In the genomic region with DNA sequence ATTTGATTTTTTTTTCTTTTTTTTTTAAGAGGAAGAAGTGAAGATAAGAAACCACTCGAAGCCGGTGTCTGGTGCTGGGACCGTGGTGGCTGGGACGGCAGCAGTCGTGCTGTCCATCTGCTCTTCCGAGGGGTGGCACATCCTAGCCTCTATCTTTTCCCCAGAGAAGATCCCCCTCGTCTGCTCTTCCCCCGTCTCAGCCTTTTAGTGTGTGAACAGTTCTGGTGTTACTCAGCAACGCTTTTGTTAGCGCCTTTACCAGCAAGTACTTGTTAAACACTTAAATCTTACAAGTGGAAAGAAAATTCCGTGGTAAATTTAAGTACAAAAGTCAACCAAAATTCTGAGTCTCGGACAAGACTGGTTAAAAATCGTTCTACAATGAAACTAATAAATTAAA, we compare ENCODE assay signal across 11 cellular contexts.
DNase-seq lines count a peak whose midpoint lies in the region; ATAC-seq, FAIRE-seq and TF ChIP-seq lines count a peak whose summit lies in the region.
"Had no signal": no experiment of that assay in that cellular context is flagged by ENCODE, and none has a peak within 500 bp of the region (broad histone marks: within the 10 kb centered on the region; RNA-seq: fewer than 3 reads in every experiment).

No MANE protein-coding gene starts in this region.

- H3K4me3 ChIP-seq in RWPE2 (ENCODE audit: severe bottlenecking) (no peak overlapping the region), esophagus squamous epithelium (peak overlapping the region in 1 of 4 donors; percentile 5), prostate gland (peak overlapping the region in 1 of 2 donors; percentile 11)

- H3K27ac ChIP-seq in RWPE2 (ENCODE audit: poor library complexity, severe bottlenecking) (peak overlapping the region; percentile 15), esophagus squamous epithelium (peak overlapping the region in 3 of 4 donors; percentile 80 to 86 (median 86)), prostate gland (peak overlapping the region; percentile 75 to 78)

- H3K4me1 ChIP-seq in RWPE2 (ENCODE audit: insufficient read depth, poor library complexity, severe bottlenecking) (peaks cover 14% of the 10 kb centered on the region), esophagus squamous epithelium (peaks cover 13 to 61% (median 16%) of the 10 kb centered on the region in 3 donors), prostate gland (replicated peaks) (no peaks in the 10 kb centered on the region)

- H3K36me3 ChIP-seq in RWPE2 (ENCODE audit: low read depth) (no peaks in the 10 kb centered on the region), esophagus squamous epithelium (no peaks in the 10 kb centered on the region), prostate gland (no peaks in the 10 kb centered on the region)
- H3K36me3 ChIP-seq: vagina had no signal

- WGBS in esophagus squamous epithelium, 2 donors: 45 to 66% methylated on average over 13 of the region's 13 CpGs
- WGBS in prostate gland: 13% methylated on average over 13 of the region's 13 CpGs

- TF ChIP-seq POLR2A in esophagus squamous epithelium (IDR thresholded peaks at IDR 0.05): no peak
- TF ChIP-seq POLR2A in prostate gland (IDR thresholded peaks at IDR 0.05): no peak

- H3K27ac Mint-ChIP-seq in activated T-helper 2 cell treated with anti-CD3 and anti-CD28 coated beads, Interferon-gamma antibody, Interleukin-2, Interleukin-4, amounts not matched to agents 10 μg/mL and 5 μg/mL and 100 μg/mL, durations not matched to agents 14 hours and 24 hours and 36 hours: no peak overlapping the region

- peaks cover 25% of the 10 kb centered on the region for H3K4me1 Mint-ChIP-seq in activated T-helper 2 cell treated with anti-CD3 and anti-CD28 coated beads, Interferon-gamma antibody, Interleukin-2, Interleukin-4, amounts not matched to agents 10 μg/mL and 5 μg/mL and 100 μg/mL, durations not matched to agents 14 hours and 24 hours and 36 hours (ENCODE audit: low read depth)

- TF ChIP-seq CTCF in RWPE2 (IDR thresholded peaks at IDR 0.05; ENCODE audit: poor library complexity, severe bottlenecking) (no peak), esophagus squamous epithelium (IDR thresholded peaks at IDR 0.05) (no peak), prostate gland (IDR thresholded peaks at IDR 0.05) (no peak)

- H3K27me3 ChIP-seq in RWPE2 (ENCODE audit: insufficient read depth, poor library complexity, severe bottlenecking): no peaks in the 10 kb centered on the region
- H3K27me3 ChIP-seq in esophagus squamous epithelium: no peaks in the 10 kb centered on the region
- H3K27me3 ChIP-seq in prostate gland (replicated peaks; ENCODE audit: insufficient read depth): no peaks in the 10 kb centered on the region
- H3K27me3 ChIP-seq: vagina had no signal

- DNase-seq in GM18507 (ENCODE audit: extremely low spot score, insufficient read length, low read depth) (no peak), RWPE2 (ENCODE audit: low spot score) (no peak), esophagus squamous epithelium (lab: John Stamatoyannopoulos, UW) (no peak), prostate gland (ENCODE audit: low spot score) (no peak), retina (no peak)
- no peak for DNase-seq in activated T-helper 2 cell treated with anti-CD3 and anti-CD28 coated beads, Interferon-gamma antibody, Interleukin-2, Interleukin-4, amounts not matched to agents 10 μg/mL and 5 μg/mL and 100 μg/mL, durations not matched to agents 14 hours and 24 hours and 36 hours (ENCODE audit: low spot score)
- DNase-seq: DMS 273 treated with DMSO at 0.1 percent for 48 hours, NCI-H1694 had no signal

- ATAC-seq in RWPE2 (ENCODE audit: low read depth) (no peak), HG02981 (IDR thresholded peaks at IDR 0.05; ENCODE audit: unreplicated experiment) (no peak), GM19324 (IDR thresholded peaks at IDR 0.05; ENCODE audit: low FRiP score, unreplicated experiment) (no peak)

- peak; percentile 72 for FAIRE-seq in GM18507 (lab: Jason Lieb, UNC)

- intact Hi-C loops in esophagus squamous epithelium (cut with DNase I): no loop called here
- intact Hi-C loops in prostate gland (cut with DNase I): no loop called here
- intact Hi-C loops in activated T-helper 2 cell treated with anti-CD3 and anti-CD28 coated beads, Interferon-gamma antibody, Interleukin-2, Interleukin-4, amounts not matched to agents 10 μg/mL and 5 μg/mL and 100 μg/mL, durations not matched to agents 14 hours and 24 hours and 36 hours (cut with micrococcal nuclease): loop anchor here (5.0 kb wide), 1 partner anchor 47 kb away; no protein-coding TSS in a partner anchor

- no peak overlapping the region for H3K4me3 Mint-ChIP-seq in activated T-helper 2 cell treated with anti-CD3 and anti-CD28 coated beads, Interferon-gamma antibody, Interleukin-2, Interleukin-4, amounts not matched to agents 10 μg/mL and 5 μg/mL and 100 μg/mL, durations not matched to agents 14 hours and 24 hours and 36 hours (ENCODE audit: low read depth)

- no peaks in the 10 kb centered on the region for H3K27me3 Mint-ChIP-seq in activated T-helper 2 cell treated with anti-CD3 and anti-CD28 coated beads, Interferon-gamma antibody, Interleukin-2, Interleukin-4, amounts not matched to agents 10 μg/mL and 5 μg/mL and 100 μg/mL, durations not matched to agents 14 hours and 24 hours and 36 hours (ENCODE audit: low read depth)

- H3K9me3 Mint-ChIP-seq in activated T-helper 2 cell treated with anti-CD3 and anti-CD28 coated beads, Interferon-gamma antibody, Interleukin-2, Interleukin-4, amounts not matched to agents 10 μg/mL and 5 μg/mL and 100 μg/mL, durations not matched to agents 14 hours and 24 hours and 36 hours: peaks cover 22% of the 10 kb centered on the region

- H3K9me3 ChIP-seq in RWPE2 (ENCODE audit: severe bottlenecking): peaks cover 8% of the 10 kb centered on the region
- peaks cover 0 to 16% (median 11%) of the 10 kb centered on the region in 3 donors for H3K9me3 ChIP-seq in esophagus squamous epithelium
- no peaks in the 10 kb centered on the region for H3K9me3 ChIP-seq in prostate gland
- H3K9me3 ChIP-seq: vagina had no signal

- peaks cover 11% of the 10 kb centered on the region for H3K36me3 Mint-ChIP-seq in activated T-helper 2 cell treated with anti-CD3 and anti-CD28 coated beads, Interferon-gamma antibody, Interleukin-2, Interleukin-4, amounts not matched to agents 10 μg/mL and 5 μg/mL and 100 μg/mL, durations not matched to agents 14 hours and 24 hours and 36 hours (ENCODE audit: low read depth)

Comparison
In these comparisons a context has a peak if more than half of its experiments do, and no peak if none do; other contexts are left out.
1. H3K27ac ChIP-seq: peak in every context shown above with its lines; median percentile 86 in esophagus squamous epithelium; 76 in prostate gland; 15 in RWPE2.